ENCODE assay signal across 18 cellular contexts in genomic region chr14:82451675-82452074, GRCh38.
DNase-seq lines count a peak whose midpoint lies in the region; ATAC-seq and TF ChIP-seq lines count a peak whose summit lies in the region.
"Had no signal": no experiment of that assay in that cellular context is flagged by ENCODE, and none has a peak within 500 bp of the region (broad histone marks: within the 10 kb centered on the region; RNA-seq: fewer than 3 reads in every experiment).

No MANE protein-coding gene starts in this region.

- H3K4me3 ChIP-seq in iPS DF 6.9 (ENCODE audit: low read length), result no peak overlapping the region
- H3K4me3 ChIP-seq in neuronal stem cell (ENCODE audit: low read length in 2 of 2), result no peak overlapping the region
- H3K4me3 ChIP-seq: BLaER1, HAP-1 had no signal

- H3K27ac Mint-ChIP-seq in WTC11, result peak overlapping the region; percentile 45; the same call in 1 of the 2 replicates
- H3K27ac Mint-ChIP-seq in activated T-helper 2 cell treated with anti-CD3 and anti-CD28 coated beads, Interferon-gamma antibody, Interleukin-2, Interleukin-4, amounts not matched to agents 10 μg/mL and 5 μg/mL and 100 μg/mL, durations not matched to agents 14 hours and 24 hours and 36 hours, result no peak overlapping the region
- H3K27ac Mint-ChIP-seq: B cell; CD4-positive, CD25-positive, alpha-beta regulatory T cell; CD8-positive, alpha-beta T cell; HFFc6 had no signal

- H3K23ac ChIP-seq in neuronal stem cell (ENCODE audit: low read depth, low read length, poor library complexity), result no peak overlapping the region

- H3K14ac ChIP-seq in neuronal stem cell (ENCODE audit: low read length), result no peak overlapping the region

- H3K4ac ChIP-seq in neuronal stem cell (ENCODE audit: low read length), result no peak overlapping the region

- POLR2A ChIA-PET in WTC11 (lab: Charles Lee), result no interaction called here

- no peak overlapping the region for H2BK5ac ChIP-seq in neuronal stem cell (ENCODE audit: low read length)

- no peaks in the 10 kb centered on the region for H3K36me3 ChIP-seq in iPS DF 6.9 (ENCODE audit: control insufficient read depth, insufficient read depth, low read length)
- H3K36me3 ChIP-seq in neuronal stem cell (replicated peaks in 1 of 2; ENCODE audit: control insufficient read depth in 2 of 2, insufficient read depth in 2 of 2, low read length in 2 of 2), result no peaks in the 10 kb centered on the region
- H3K36me3 ChIP-seq: BLaER1, HAP-1 had no signal

- TF ChIP-seq CTCF in WTC11 (IDR thresholded peaks at IDR 0.05), result no peak

- H3K27ac ChIP-seq in iPS DF 6.9 (ENCODE audit: low read length) (no peak overlapping the region), neuronal stem cell (replicated peaks; ENCODE audit: low read length) (no peak overlapping the region)
- H3K27ac ChIP-seq: BLaER1, C4-2B had no signal

- H3K9me3 Mint-ChIP-seq in WTC11, result peaks cover 12% of the 10 kb centered on the region
- H3K9me3 Mint-ChIP-seq in activated T-helper 2 cell treated with anti-CD3 and anti-CD28 coated beads, Interferon-gamma antibody, Interleukin-2, Interleukin-4, amounts not matched to agents 10 μg/mL and 5 μg/mL and 100 μg/mL, durations not matched to agents 14 hours and 24 hours and 36 hours, result peaks cover 17% of the 10 kb centered on the region

- H3K79me1 ChIP-seq in neuronal stem cell (ENCODE audit: low read depth, low read length), result no peaks in the 10 kb centered on the region

- no peak overlapping the region for H2AK5ac ChIP-seq in neuronal stem cell (ENCODE audit: low read depth, low read length)

- H3K9me3 ChIP-seq in iPS DF 6.9 (ENCODE audit: control insufficient read depth, insufficient read depth, low read length) (no peaks in the 10 kb centered on the region), neuronal stem cell (replicated peaks in 1 of 2; ENCODE audit: control insufficient read depth in 2 of 2, insufficient read depth in 1 of 2, low read depth in 1 of 2, low read length in 2 of 2) (no peaks in the 10 kb centered on the region)
- H3K9me3 ChIP-seq: BLaER1, Caco-2, HAP-1 had no signal

- H3K4me1 ChIP-seq in iPS DF 6.9 (ENCODE audit: control insufficient read depth, insufficient read depth, low read length) (no peaks in the 10 kb centered on the region), neuronal stem cell (ENCODE audit: control insufficient read depth in 2 of 2, insufficient read depth in 1 of 2, low read depth in 1 of 2, low read length in 2 of 2) (no peaks in the 10 kb centered on the region)
- H3K4me1 ChIP-seq: BLaER1, Caco-2 had no signal

- no peak overlapping the region for H3K18ac ChIP-seq in neuronal stem cell (ENCODE audit: low read length)

- H2AFZ ChIP-seq in neuronal stem cell (ENCODE audit: low read length), result peak overlapping the region; percentile 70

- no peaks in the 10 kb centered on the region for H3K27me3 Mint-ChIP-seq in WTC11 (ENCODE audit: low read depth)
- no peaks in the 10 kb centered on the region for H3K27me3 Mint-ChIP-seq in activated T-helper 2 cell treated with anti-CD3 and anti-CD28 coated beads, Interferon-gamma antibody, Interleukin-2, Interleukin-4, amounts not matched to agents 10 μg/mL and 5 μg/mL and 100 μg/mL, durations not matched to agents 14 hours and 24 hours and 36 hours (ENCODE audit: low read depth)
- H3K27me3 Mint-ChIP-seq: B cell; CD4-positive, CD25-positive, alpha-beta regulatory T cell had no signal

- no peak overlapping the region for H4K91ac ChIP-seq in neuronal stem cell (ENCODE audit: low read depth, low read length, poor library complexity)

- H3K4me3 Mint-ChIP-seq in WTC11, result no peak overlapping the region
- H3K4me3 Mint-ChIP-seq in activated T-helper 2 cell treated with anti-CD3 and anti-CD28 coated beads, Interferon-gamma antibody, Interleukin-2, Interleukin-4, amounts not matched to agents 10 μg/mL and 5 μg/mL and 100 μg/mL, durations not matched to agents 14 hours and 24 hours and 36 hours (ENCODE audit: low read depth), result no peak overlapping the region
- H3K4me3 Mint-ChIP-seq: B cell; CD4-positive, CD25-positive, alpha-beta regulatory T cell; CD8-positive, alpha-beta T cell; HFFc6 had no signal

- no peak overlapping the region for H2BK120ac ChIP-seq in neuronal stem cell (ENCODE audit: low read depth, low read length)

- intact Hi-C loops in activated T-helper 2 cell treated with anti-CD3 and anti-CD28 coated beads, Interferon-gamma antibody, Interleukin-2, Interleukin-4, amounts not matched to agents 10 μg/mL and 5 μg/mL and 100 μg/mL, durations not matched to agents 14 hours and 24 hours and 36 hours (cut with micrococcal nuclease), result no loop called here

- ATAC-seq in WTC11 (peak; percentile 78), HG02884 (IDR thresholded peaks at IDR 0.05; ENCODE audit: unreplicated experiment) (no peak)
- ATAC-seq: CD8-positive, alpha-beta T cell had no signal

- H4K8ac ChIP-seq in neuronal stem cell (ENCODE audit: low read depth, low read length), result no peak overlapping the region

- no peak overlapping the region for H2BK12ac ChIP-seq in neuronal stem cell (ENCODE audit: low read length)

- peaks cover 7% of the 10 kb centered on the region for H3K36me3 Mint-ChIP-seq in WTC11
- H3K36me3 Mint-ChIP-seq in activated T-helper 2 cell treated with anti-CD3 and anti-CD28 coated beads, Interferon-gamma antibody, Interleukin-2, Interleukin-4, amounts not matched to agents 10 μg/mL and 5 μg/mL and 100 μg/mL, durations not matched to agents 14 hours and 24 hours and 36 hours (ENCODE audit: low read depth), result no peaks in the 10 kb centered on the region
- H3K36me3 Mint-ChIP-seq: CD4-positive, CD25-positive, alpha-beta regulatory T cell; CD8-positive, alpha-beta T cell had no signal

- H3K9ac ChIP-seq in neuronal stem cell (ENCODE audit: low read depth, low read length, poor library complexity), result no peak overlapping the region
- H3K9ac ChIP-seq: BLaER1 had no signal

- no peaks in the 10 kb centered on the region for H3K27me3 ChIP-seq in iPS DF 6.9 (ENCODE audit: control insufficient read depth, insufficient read depth, low read length)
- no peaks in the 10 kb centered on the region for H3K27me3 ChIP-seq in neuronal stem cell (ENCODE audit: control insufficient read depth in 3 of 3, insufficient read depth in 3 of 3, low read depth in 1 of 3, low read length in 3 of 3)
- H3K27me3 ChIP-seq: BLaER1 had no signal

- DNase-seq in H4 (ENCODE audit: low spot score) (peak; percentile 33), WTC11 (ENCODE audit: low spot score) (no peak), iPS DF 6.9 (ENCODE audit: low read depth, low spot score) (peak; percentile 7), neuronal stem cell (ENCODE audit: low spot score) (no peak), NCI-H446 (lab: John Stamatoyannopoulos, UW) (no peak), SW480 (ENCODE audit: low spot score) (no peak)
- no peak for DNase-seq in activated T-helper 2 cell treated with anti-CD3 and anti-CD28 coated beads, Interferon-gamma antibody, Interleukin-2, Interleukin-4, amounts not matched to agents 10 μg/mL and 5 μg/mL and 100 μg/mL, durations not matched to agents 14 hours and 24 hours and 36 hours (ENCODE audit: low spot score)
- DNase-seq: Caco-2; CD4-positive, CD25-positive, alpha-beta regulatory T cell; CD8-positive, alpha-beta T cell; DMS153; DND-41; HFFc6 had no signal

- H3K4me2 ChIP-seq in neuronal stem cell (ENCODE audit: insufficient read depth, low read length, poor library complexity, severe bottlenecking), result no peak overlapping the region
- H3K4me2 ChIP-seq: BLaER1 had no signal

- H3K4me1 Mint-ChIP-seq in WTC11, result peaks cover 29% of the 10 kb centered on the region
- H3K4me1 Mint-ChIP-seq in activated T-helper 2 cell treated with anti-CD3 and anti-CD28 coated beads, Interferon-gamma antibody, Interleukin-2, Interleukin-4, amounts not matched to agents 10 μg/mL and 5 μg/mL and 100 μg/mL, durations not matched to agents 14 hours and 24 hours and 36 hours (ENCODE audit: low read depth), result no peaks in the 10 kb centered on the region
- H3K4me1 Mint-ChIP-seq: B cell; CD4-positive, CD25-positive, alpha-beta regulatory T cell had no signal

- H2BK15ac ChIP-seq in neuronal stem cell (ENCODE audit: low read length), result no peak overlapping the region

- CTCF ChIA-PET in WTC11 (lab: Charles Lee), result no interaction called here

TF ChIP-seq in WTC11, 78 proteins besides CTCF, POLR2A, EP300 and RAD21:
- TF ChIP-seq NFYB (CRISPR knock-in tag; conservative IDR thresholded peaks at IDR 0.05; ENCODE audit: low read depth) (peak; percentile 33; the same call in 1 of the 2 replicates), NR3C1 (CRISPR knock-in tag; conservative IDR thresholded peaks at IDR 0.05; ENCODE audit: low read depth) (no peak), USF2 (CRISPR knock-in tag; IDR thresholded peaks at IDR 0.05) (no peak), FOXP4 (CRISPR knock-in tag; IDR thresholded peaks at IDR 0.05) (no peak)
TF ChIP-seq in WTC11: peak in this region for 1.

Comparison
In these comparisons a context has a peak if more than half of its experiments do, and no peak if none do; other contexts are left out.
1. DNase-seq: peak in H4 (single experiment) and iPS DF 6.9 (single experiment); none in WTC11 (single experiment), neuronal stem cell (single experiment), NCI-H446 (0 of 2), SW480 (single experiment) and activated T-helper 2 cell treated with anti-CD3 and anti-CD28 coated beads, Interferon-gamma antibody, Interleukin-2, Interleukin-4, amounts not matched to agents 10 μg/mL and 5 μg/mL and 100 μg/mL, durations not matched to agents 14 hours and 24 hours and 36 hours (single experiment).